25 cellular contexts compared by ENCODE assay signal in the genomic region with DNA sequence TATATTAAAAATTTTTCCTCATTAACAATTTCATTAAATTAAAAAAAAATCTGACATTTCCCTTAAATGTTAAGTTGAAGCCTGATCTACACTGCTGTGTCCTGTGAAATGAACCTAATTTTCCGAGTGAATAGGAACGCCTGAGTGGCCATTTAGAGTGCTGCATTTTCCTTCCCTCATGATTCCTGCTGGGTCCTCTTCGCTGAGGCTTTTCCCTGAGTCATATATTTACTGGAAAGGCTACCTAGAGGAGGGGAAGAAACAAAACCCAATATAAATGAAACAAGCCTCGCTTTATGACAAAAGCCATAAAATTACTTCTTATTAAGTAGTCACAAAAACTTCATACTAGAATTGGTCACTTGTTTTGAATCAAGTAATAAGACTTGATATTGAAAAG. TPM values are rescaled to one million over a fixed set of nuclear protein-coding genes. Genes with fewer than 3 reads are reported as not detected.
DNase-seq lines count a peak whose midpoint lies in the region; ATAC-seq, FAIRE-seq and TF ChIP-seq lines count a peak whose summit lies in the region.
"Had no signal": no experiment of that assay in that cellular context is flagged by ENCODE, and none has a peak within 500 bp of the region (broad histone marks: within the 10 kb centered on the region; RNA-seq: fewer than 3 reads in every experiment).

No MANE protein-coding gene starts in this region.

- H3K4me3 Mint-ChIP-seq in natural killer cell: no peak overlapping the region
- no peak overlapping the region for H3K4me3 Mint-ChIP-seq in natural killer cell treated with Interleukin-12 subunit alpha and Interleukin-12 subunit beta and Interleukin-15 and Interleukin-18, amount 100 ng/mL, for 72 hours
- no peak overlapping the region for H3K4me3 Mint-ChIP-seq in WTC11
- no peak overlapping the region for H3K4me3 Mint-ChIP-seq in stimulated activated memory B cell treated with anti-CD40 and anti-IgM and Interleukin-4, amounts not matched to agents 10 μg/mL and 1 μg/mL and 100 μg/mL, for 72 hours
- H3K4me3 Mint-ChIP-seq: B cell; CD4-positive, CD25-positive, alpha-beta regulatory T cell had no signal

- TF ChIP-seq CTCF in natural killer cell (IDR thresholded peaks at IDR 0.05) (no peak), WTC11 (IDR thresholded peaks at IDR 0.05) (no peak)

- H3K4me1 Mint-ChIP-seq in natural killer cell (peaks cover 3 to 8% of the 10 kb centered on the region in 2 donors), WTC11 (peaks cover 38% of the 10 kb centered on the region)
- peaks cover 4 to 5% of the 10 kb centered on the region in 2 donors for H3K4me1 Mint-ChIP-seq in natural killer cell treated with Interleukin-12 subunit alpha and Interleukin-12 subunit beta and Interleukin-15 and Interleukin-18, amount 100 ng/mL, for 72 hours (ENCODE audit: low read depth in 2 of 2)
- H3K4me1 Mint-ChIP-seq in stimulated activated memory B cell treated with anti-CD40 and anti-IgM and Interleukin-4, amounts not matched to agents 10 μg/mL and 1 μg/mL and 100 μg/mL, for 72 hours: peaks cover 17% of the 10 kb centered on the region

- FAIRE-seq in islet of Langerhans (lab: Jason Lieb, UNC): peak; percentile 60
- FAIRE-seq: GM12878 had no signal

- CTCF ChIA-PET in WTC11 (lab: Charles Lee): no interaction called here

- no peaks in the 10 kb centered on the region for H3K27me3 Mint-ChIP-seq in natural killer cell (ENCODE audit: low read depth in 2 of 2)
- no peaks in the 10 kb centered on the region for H3K27me3 Mint-ChIP-seq in natural killer cell treated with Interleukin-12 subunit alpha and Interleukin-12 subunit beta and Interleukin-15 and Interleukin-18, amount 100 ng/mL, for 72 hours
- H3K27me3 Mint-ChIP-seq in WTC11 (ENCODE audit: low read depth): peaks cover 3% of the 10 kb centered on the region
- no peaks in the 10 kb centered on the region for H3K27me3 Mint-ChIP-seq in stimulated activated memory B cell treated with anti-CD40 and anti-IgM and Interleukin-4, amounts not matched to agents 10 μg/mL and 1 μg/mL and 100 μg/mL, for 72 hours
- H3K27me3 Mint-ChIP-seq: B cell; CD4-positive, CD25-positive, alpha-beta regulatory T cell had no signal

- in situ Hi-C loops in KBM-7 (cut with MboI; ENCODE audit: low pct_unique_long_range_greater_than_20kb, low sequenced_read_pairs): no loop called here

- no peak for DNase-seq in natural killer cell
- no peak for DNase-seq in natural killer cell treated with Interleukin-12 subunit alpha and Interleukin-12 subunit beta and Interleukin-15 and Interleukin-18, amount 100 ng/mL, for 72 hours (ENCODE audit: low spot score)
- no peak for DNase-seq in WTC11 (ENCODE audit: low spot score)
- DNase-seq in SHP77 (lab: John Stamatoyannopoulos, UW): no peak
- DNase-seq in KBM-7: no peak
- DNase-seq: Caco-2; CD4-positive, CD25-positive, alpha-beta regulatory T cell; GF-D8; GM23248; Kasumi-1; MG63; NCI-H1092; NCI-H1436 treated with DMSO at 0.1 percent for 48 hours; NCI-H2029; NCI-H446; Peyer's patch had no signal

- peak overlapping the region; percentile 6 to 81 for H3K27ac Mint-ChIP-seq in natural killer cell
- H3K27ac Mint-ChIP-seq in natural killer cell treated with Interleukin-12 subunit alpha and Interleukin-12 subunit beta and Interleukin-15 and Interleukin-18, amount 100 ng/mL, for 72 hours: no peak overlapping the region
- H3K27ac Mint-ChIP-seq in WTC11: peak overlapping the region; percentile 69
- H3K27ac Mint-ChIP-seq in stimulated activated memory B cell treated with anti-CD40 and anti-IgM and Interleukin-4, amounts not matched to agents 10 μg/mL and 1 μg/mL and 100 μg/mL, for 72 hours: no peak overlapping the region
- H3K27ac Mint-ChIP-seq: B cell; CD4-positive, CD25-positive, alpha-beta regulatory T cell had no signal

- H3K36me3 Mint-ChIP-seq in natural killer cell: no peaks in the 10 kb centered on the region
- peaks cover 6% of the 10 kb centered on the region for H3K36me3 Mint-ChIP-seq in natural killer cell treated with Interleukin-12 subunit alpha and Interleukin-12 subunit beta and Interleukin-15 and Interleukin-18, amount 100 ng/mL, for 72 hours
- H3K36me3 Mint-ChIP-seq in WTC11: no peaks in the 10 kb centered on the region
- H3K36me3 Mint-ChIP-seq in stimulated activated memory B cell treated with anti-CD40 and anti-IgM and Interleukin-4, amounts not matched to agents 10 μg/mL and 1 μg/mL and 100 μg/mL, for 72 hours: peaks cover 12% of the 10 kb centered on the region

- ATAC-seq in natural killer cell: no peak
- ATAC-seq in natural killer cell treated with Interleukin-12 subunit alpha and Interleukin-12 subunit beta and Interleukin-15 and Interleukin-18, amount 100 ng/mL, for 72 hours: no peak
- 0 out of 2 replicates have a peak, but pooled peaks have one; percentile 27 for ATAC-seq in WTC11
- ATAC-seq in stimulated activated memory B cell treated with anti-CD40 and anti-IgM and Interleukin-4, amounts not matched to agents 10 μg/mL and 1 μg/mL and 100 μg/mL, for 72 hours: no peak
- ATAC-seq in HG02973 (IDR thresholded peaks at IDR 0.05; ENCODE audit: unreplicated experiment): no peak
- ATAC-seq: GM12878, Right ventricle myocardium inferior, SK-N-SH treated with all-trans-retinoic acid at 6 μM for 48 hours had no signal

- POLR2A ChIA-PET in WTC11 (lab: Charles Lee): no interaction called here

- H3K9me3 Mint-ChIP-seq in natural killer cell (no peaks in the 10 kb centered on the region), WTC11 (no peaks in the 10 kb centered on the region)
- no peaks in the 10 kb centered on the region for H3K9me3 Mint-ChIP-seq in natural killer cell treated with Interleukin-12 subunit alpha and Interleukin-12 subunit beta and Interleukin-15 and Interleukin-18, amount 100 ng/mL, for 72 hours
- H3K9me3 Mint-ChIP-seq in stimulated activated memory B cell treated with anti-CD40 and anti-IgM and Interleukin-4, amounts not matched to agents 10 μg/mL and 1 μg/mL and 100 μg/mL, for 72 hours: no peaks in the 10 kb centered on the region
- H3K9me3 Mint-ChIP-seq: CD4-positive, CD25-positive, alpha-beta regulatory T cell had no signal

- intact Hi-C loops in natural killer cell (cut with micrococcal nuclease): loop anchor here (10.0 kb wide), 1 partner anchor 84 kb away; no protein-coding TSS in a partner anchor

TF ChIP-seq in WTC11, 78 proteins besides CTCF, POLR2A, EP300 and RAD21:
- TF ChIP-seq HMGA2 (CRISPR knock-in tag; IDR thresholded peaks at IDR 0.05): no peak
- no peak for TF ChIP-seq RELA (CRISPR knock-in tag; IDR thresholded peaks at IDR 0.05; ENCODE audit: borderline replicate concordance)
- TF ChIP-seq ATF1 (CRISPR knock-in tag; IDR thresholded peaks at IDR 0.05): no peak
- no peak for TF ChIP-seq NR1H2 (CRISPR knock-in tag; IDR thresholded peaks at IDR 0.05)
- TF ChIP-seq ZNF138 (CRISPR knock-in tag; conservative IDR thresholded peaks at IDR 0.05): no peak
- no peak for TF ChIP-seq ESRRA (CRISPR knock-in tag; IDR thresholded peaks at IDR 0.05; ENCODE audit: borderline replicate concordance)
- TF ChIP-seq ZBTB21 (CRISPR knock-in tag; IDR thresholded peaks at IDR 0.05; ENCODE audit: borderline replicate concordance): no peak
- no peak for TF ChIP-seq ZNF317 (CRISPR knock-in tag; IDR thresholded peaks at IDR 0.05; ENCODE audit: borderline replicate concordance, low read depth)
- no peak for TF ChIP-seq TP53 (CRISPR knock-in tag; IDR thresholded peaks at IDR 0.05)
TF ChIP-seq in WTC11: peak in this region for 0.

RNA-seq across cellular contexts. Expression of gene ISCA1, which starts 6.2 kb away (rescaled TPM):
- 10 to 100 TPM; 57.3 to 67.6 (median 63.4) TPM for total RNA-seq in natural killer cell
- total RNA-seq in natural killer cell treated with Interleukin-12 subunit alpha and Interleukin-12 subunit beta and Interleukin-15 and Interleukin-18, amount 100 ng/mL, for 72 hours: 10 to 100 TPM; 18.9 to 20.9 TPM
- 32.1 to 36.5 TPM (median 35.5 TPM) in 3 replicates for total RNA-seq in WTC11 (2021)

RNA-seq across cellular contexts. Expression of gene C9orf153, which starts 29.0 kb away (rescaled TPM):
- total RNA-seq in natural killer cell (under 1 TPM in 2 of 3 donors, not detected in 1; 0.28 to 0.63 TPM), WTC11 (2021) (0.21 to 0.53 TPM in 2 of 3 replicates, not detected in the other)
- under 1 TPM in 1 of 2 donors, not detected in 1; 0.43 TPM for total RNA-seq in natural killer cell treated with Interleukin-12 subunit alpha and Interleukin-12 subunit beta and Interleukin-15 and Interleukin-18, amount 100 ng/mL, for 72 hours
- total RNA-seq: A172, Caco-2, Daoy, GM23248, Right ventricle myocardium inferior had no signal

Comparison
In these comparisons a context has a peak if more than half of its experiments do, and no peak if none do; other contexts are left out.
1. H3K27ac Mint-ChIP-seq: peak in natural killer cell (2 of 2) and WTC11 (single experiment); none in natural killer cell treated with Interleukin-12 subunit alpha and Interleukin-12 subunit beta and Interleukin-15 and Interleukin-18, amount 100 ng/mL, for 72 hours (0 of 2) and stimulated activated memory B cell treated with anti-CD40 and anti-IgM and Interleukin-4, amounts not matched to agents 10 μg/mL and 1 μg/mL and 100 μg/mL, for 72 hours (single experiment).